In genomic region chr7:124764847-124765400, GRCh38 we compare ENCODE assay signal across 9 cellular contexts. TPM values are rescaled to one million over a fixed set of nuclear protein-coding genes. Genes with fewer than 3 reads are reported as not detected.
A peak's percentile ranks its signal among the peaks of the same experiment; 100 is the strongest.
DNase-seq lines count a peak whose midpoint lies in the region; ATAC-seq and TF ChIP-seq lines count a peak whose summit lies in the region.
"Had no signal": no experiment of that assay in that cellular context is flagged by ENCODE, and none has a peak within 500 bp of the region (broad histone marks: within the 10 kb centered on the region; RNA-seq: fewer than 3 reads in every experiment).

No MANE protein-coding gene starts in this region.

- H3K9me3 ChIP-seq in SJCRH30 (replicated peaks) (no peaks in the 10 kb centered on the region), lung (ENCODE audit: control insufficient read depth in 2 of 2, insufficient read depth in 1 of 2, low read length in 1 of 2) (peaks cover 4 to 22% of the 10 kb centered on the region in 2 donors), suprapubic skin (no peaks in the 10 kb centered on the region)

- no peak for TF ChIP-seq EP300 in suprapubic skin (IDR thresholded peaks at IDR 0.05)

- H3K4me3 ChIP-seq in SJCRH30 (peak overlapping the region; percentile 60; the same call in 1 of the 2 replicates), coronary artery (peak overlapping the region; percentile 74), lung (peak overlapping the region; percentile 36), suprapubic skin (peak overlapping the region; percentile 61)

- TF ChIP-seq POLR2A in suprapubic skin (IDR thresholded peaks at IDR 0.05), result no peak

- H3K36me3 ChIP-seq in SJCRH30, result 0 out of 2 replicates have a peak, but pooled peaks cover 2% of the 10 kb centered on the region
- H3K36me3 ChIP-seq in lung (ENCODE audit: control insufficient read depth in 2 of 2, insufficient read depth in 2 of 2, low read length in 2 of 2), result no peaks in the 10 kb centered on the region
- no peaks in the 10 kb centered on the region for H3K36me3 ChIP-seq in suprapubic skin

- 1 to 2% methylated on average over 26 of the region's 26 CpGs for WGBS in lung, 2 donors
- WGBS in suprapubic skin, result 0% methylated on average over 1 of the region's 26 CpGs

- no peaks in the 10 kb centered on the region; the same call in 1 of the 2 replicates for H3K27me3 ChIP-seq in SJCRH30
- H3K27me3 ChIP-seq in lung (ENCODE audit: control insufficient read depth, insufficient read depth), result peaks cover 4% of the 10 kb centered on the region
- H3K27me3 ChIP-seq in suprapubic skin, result peaks cover 27% of the 10 kb centered on the region

- H3K4me1 ChIP-seq in SJCRH30 (0 out of 2 replicates have a peak, but pooled peaks cover 3% of the 10 kb centered on the region), lung (ENCODE audit: control insufficient read depth in 2 of 2, insufficient read depth in 2 of 2, low read length in 2 of 2) (peaks cover 0 to 10% of the 10 kb centered on the region in 2 donors), suprapubic skin (peaks cover 17% of the 10 kb centered on the region)

- H3K27ac ChIP-seq in SJCRH30 (no peak overlapping the region), coronary artery (no peak overlapping the region), lung (ENCODE audit: low read depth in 1 of 2, low read length in 1 of 2) (no peak overlapping the region), suprapubic skin (peak overlapping the region; percentile 66)

- DNase-seq in GM13977 (ENCODE audit: low spot score) (peak; percentile 54), SJCRH30 (no peak), coronary artery (ENCODE audit: low spot score) (no peak), lung (ENCODE audit: low spot score) (no peak), suprapubic skin (ENCODE audit: low spot score in 2 of 2) (peak; percentile 60 to 78), epidermal melanocyte (ENCODE audit: insufficient read length, low spot score) (no peak), NCI-H1092 (lab: John Stamatoyannopoulos, UW) (no peak)

- peak; percentile 34 for ATAC-seq in HG02588 (IDR thresholded peaks at IDR 0.05; ENCODE audit: unreplicated experiment)
- peak; percentile 5 for ATAC-seq in lung (ENCODE audit: insufficient read depth, low FRiP score)

- in situ Hi-C loops in GM13977 (cut with MboI; ENCODE audit: low pct_unique_long_range_greater_than_20kb, low sequenced_read_pairs, unreplicated experiment), result no loop called here

- TF ChIP-seq CTCF in GM13977 (IDR thresholded peaks at IDR 0.05; ENCODE audit: extremely low read depth, insufficient read depth, missing control alignments) (no peak), coronary artery (IDR thresholded peaks at IDR 0.05) (no peak), lung (IDR thresholded peaks at IDR 0.05; ENCODE audit: control extremely low read depth, extremely low read depth) (no peak), suprapubic skin (IDR thresholded peaks at IDR 0.05) (no peak)

RNA-seq across cellular contexts. Expression of gene GPR37, which starts 0.7 kb away (rescaled TPM):
- 0.30 and 0.56 TPM in 2 replicates for total RNA-seq in SJCRH30 (2014; rRNA removed; shearing (Covaris generic))
- total RNA-seq in lung (1 to 10 TPM; 1.1 to 2.8 TPM), suprapubic skin (1 to 10 TPM; 3.1 to 6.9 (median 6.1) TPM)
- polyA plus RNA-seq in lung, result under 1 TPM; 0.08 to 0.78 TPM
- total RNA-seq: T-helper 2 cell treated with Interferon-gamma antibody and Interleukin-4, amounts not matched to agents 100 ng/mL and 5 ng/mL, for 36 hours had no signal

Comparison
In these comparisons a context has a peak if more than half of its experiments do, and no peak if none do; other contexts are left out.
1. DNase-seq: peak in GM13977 (single experiment) and suprapubic skin (2 of 2); none in SJCRH30 (0 of 2), coronary artery (single experiment), lung (single experiment), epidermal melanocyte (single experiment) and NCI-H1092 (single experiment).
2. Peak in every context shown above with its lines, with median percentiles within 50 percentile points of each other: H3K4me3 ChIP-seq.